In genomic region chr15:28996953-28997352, GRCh38 we compare ENCODE assay signal across 21 cellular contexts.
"Had no signal": no experiment of that assay in that cellular context is flagged by ENCODE, and none has a peak within 500 bp of the region (broad histone marks: within the 10 kb centered on the region; RNA-seq: fewer than 3 reads in every experiment).

No MANE protein-coding gene starts in this region.

- H3K27ac Mint-ChIP-seq: activated CD8-positive, alpha-beta T cell treated with anti-CD3 and anti-CD28 coated beads, Interleukin-2, amount 10 ng/mL, durations not matched to agents 7 days and 5 days; activated T-cell treated with anti-CD3 and anti-CD28 coated beads, Interleukin-2, amount 50 U/mL, for 24 hours; activated T-helper 17 cell treated with anti-CD3 and anti-CD28 coated beads, Interleukin-2, amount 50 U/mL, for 72 hours; progenitor cell of endocrine pancreas; stimulated activated naive B cell treated with anti-CD40 and anti-IgM and Interleukin-4, amounts not matched to agents 10 μg/mL and 1 μg/mL and 100 μg/mL, for 72 hours had no signal

- H3K27ac ChIP-seq: ascending aorta, tibial nerve, uterus had no signal

- H3K27me3 Mint-ChIP-seq: activated T-cell treated with anti-CD3 and anti-CD28 coated beads, Interleukin-2, amount 50 U/mL, for 24 hours; activated T-helper 17 cell treated with anti-CD3 and anti-CD28 coated beads, Interleukin-2, amount 50 U/mL, for 72 hours; naive thymus-derived CD4-positive, alpha-beta T cell; progenitor cell of endocrine pancreas had no signal

- H3K36me3 Mint-ChIP-seq: activated naive CD4-positive, alpha-beta T cell treated with anti-CD3 and anti-CD28 coated beads, Interleukin-2, amount 50 U/mL, for 72 hours; stimulated activated naive B cell treated with anti-CD40 and anti-IgM and Interleukin-4, amounts not matched to agents 10 μg/mL and 1 μg/mL and 100 μg/mL, for 72 hours had no signal

- H3K9me3 Mint-ChIP-seq: activated naive CD4-positive, alpha-beta T cell treated with anti-CD3 and anti-CD28 coated beads, Interleukin-2, amount 50 U/mL, for 72 hours; activated T-cell treated with anti-CD3 and anti-CD28 coated beads, Interleukin-2, amount 50 U/mL, for 24 hours; activated T-helper 17 cell treated with anti-CD3 and anti-CD28 coated beads, Interleukin-2, amount 50 U/mL, for 72 hours had no signal

- ATAC-seq: activated CD8-positive, alpha-beta T cell treated with anti-CD3 and anti-CD28 coated beads, Interleukin-2, amount 10 ng/mL, durations not matched to agents 7 days and 5 days; activated naive CD4-positive, alpha-beta T cell treated with anti-CD3 and anti-CD28 coated beads, Interleukin-2, amount 50 U/mL, for 72 hours; activated T-helper 17 cell treated with anti-CD3 and anti-CD28 coated beads, Interleukin-2, amount 50 U/mL, for 72 hours; left lobe of liver; naive thymus-derived CD4-positive, alpha-beta T cell; stimulated activated naive B cell treated with anti-CD40 and anti-IgM and Interleukin-4, amounts not matched to agents 10 μg/mL and 1 μg/mL and 100 μg/mL, for 72 hours had no signal

- FAIRE-seq: kidney had no signal

- H3K4me3 ChIP-seq: ascending aorta, lung, tibial nerve, uterus had no signal

- H3K27me3 ChIP-seq: ascending aorta, tibial nerve, uterus had no signal

- H3K4me1 Mint-ChIP-seq: stimulated activated naive B cell treated with anti-CD40 and anti-IgM and Interleukin-4, amounts not matched to agents 10 μg/mL and 1 μg/mL and 100 μg/mL, for 72 hours had no signal

- H3K9me3 ChIP-seq: ascending aorta, tibial nerve, uterus had no signal

- H3K4me3 Mint-ChIP-seq: activated CD8-positive, alpha-beta T cell treated with anti-CD3 and anti-CD28 coated beads, Interleukin-2, amount 10 ng/mL, durations not matched to agents 7 days and 5 days; activated T-cell treated with anti-CD3 and anti-CD28 coated beads, Interleukin-2, amount 50 U/mL, for 24 hours; activated T-helper 17 cell treated with anti-CD3 and anti-CD28 coated beads, Interleukin-2, amount 50 U/mL, for 72 hours; naive thymus-derived CD4-positive, alpha-beta T cell; stimulated activated naive B cell treated with anti-CD40 and anti-IgM and Interleukin-4, amounts not matched to agents 10 μg/mL and 1 μg/mL and 100 μg/mL, for 72 hours had no signal

- DNase-seq: activated CD4-positive, alpha-beta T cell treated with anti-CD3 and anti-CD28 coated beads for 1 hour; activated CD4-positive, alpha-beta T cell treated with anti-CD3 and anti-CD28 coated beads, Interleukin-2, amount 50 U/mL, for 1 hour; activated CD8-positive, alpha-beta T cell treated with anti-CD3 and anti-CD28 coated beads, Interleukin-2, amount 10 ng/mL, durations not matched to agents 7 days and 5 days; activated T-cell treated with anti-CD3 and anti-CD28 coated beads, Interleukin-2, amount 50 U/mL, for 24 hours; cerebellar nuclear complex; cortex of kidney; kidney; naive thymus-derived CD4-positive, alpha-beta T cell; retina; stimulated activated CD4-positive, alpha-beta T cell treated with anti-CD3 and anti-CD28 coated beads, Interleukin-2, amount 100 ng/mL, for 48 hours; stimulated activated CD8-positive, alpha-beta memory T cell treated with anti-CD3 and anti-CD28 coated beads, Interleukin-4, amount 100 ng/mL, for 48 hours; stimulated activated naive B cell treated with anti-CD40 and anti-IgM and Interleukin-4, amounts not matched to agents 10 μg/mL and 1 μg/mL and 100 μg/mL, for 72 hours; T-helper 9 cell; uterus had no signal

- H3K36me3 ChIP-seq: ascending aorta, tibial nerve, uterus had no signal

- H3K4me1 ChIP-seq: uterus had no signal
